ENCODE assay signal across 19 cellular contexts in genomic region chr4:42630908-42631307, GRCh38. TPM values are rescaled to one million over a fixed set of nuclear protein-coding genes. Genes with fewer than 3 reads are reported as not detected.
DNase-seq lines count a peak whose midpoint lies in the region; ATAC-seq, FAIRE-seq and TF ChIP-seq lines count a peak whose summit lies in the region.
"Had no signal": no experiment of that assay in that cellular context is flagged by ENCODE, and none has a peak within 500 bp of the region (broad histone marks: within the 10 kb centered on the region; RNA-seq: fewer than 3 reads in every experiment).

No MANE protein-coding gene starts in this region.

- no peaks in the 10 kb centered on the region for H3K9me3 ChIP-seq in CD4-positive, alpha-beta T cell (ENCODE audit: control insufficient read depth, low read length)
- H3K9me3 ChIP-seq: HAP-1 had no signal

- H3K27me3 Mint-ChIP-seq in CD4-positive, alpha-beta T cell, result no peaks in the 10 kb centered on the region
- H3K27me3 Mint-ChIP-seq in stimulated activated memory B cell treated with anti-CD40 and anti-IgM and Interleukin-4, amounts not matched to agents 10 μg/mL and 1 μg/mL and 100 μg/mL, for 72 hours, result no peaks in the 10 kb centered on the region
- H3K27me3 Mint-ChIP-seq in stimulated activated naive CD8-positive, alpha-beta T cell treated with anti-CD3 and anti-CD28 coated beads, Interleukin-15, amount 100 ng/mL, for 72 hours, result no peaks in the 10 kb centered on the region
- H3K27me3 Mint-ChIP-seq: B cell; CD4-positive, alpha-beta memory T cell had no signal

- peaks cover 82% of the 10 kb centered on the region for H3K4me1 Mint-ChIP-seq in CD4-positive, alpha-beta T cell (ENCODE audit: low read depth)
- H3K4me1 Mint-ChIP-seq in stimulated activated memory B cell treated with anti-CD40 and anti-IgM and Interleukin-4, amounts not matched to agents 10 μg/mL and 1 μg/mL and 100 μg/mL, for 72 hours, result peaks cover 62% of the 10 kb centered on the region
- peaks cover 83% of the 10 kb centered on the region for H3K4me1 Mint-ChIP-seq in stimulated activated naive CD8-positive, alpha-beta T cell treated with anti-CD3 and anti-CD28 coated beads, Interleukin-15, amount 100 ng/mL, for 72 hours

- peaks cover 14% of the 10 kb centered on the region for H3K36me3 Mint-ChIP-seq in CD4-positive, alpha-beta T cell (ENCODE audit: low read depth)
- no peaks in the 10 kb centered on the region for H3K36me3 Mint-ChIP-seq in stimulated activated memory B cell treated with anti-CD40 and anti-IgM and Interleukin-4, amounts not matched to agents 10 μg/mL and 1 μg/mL and 100 μg/mL, for 72 hours

- no peaks in the 10 kb centered on the region for H3K27me3 ChIP-seq in CD4-positive, alpha-beta T cell (ENCODE audit: control insufficient read depth, insufficient read depth, low read length)

- H3K4me3 Mint-ChIP-seq in CD4-positive, alpha-beta T cell, result no peak overlapping the region
- H3K4me3 Mint-ChIP-seq in stimulated activated memory B cell treated with anti-CD40 and anti-IgM and Interleukin-4, amounts not matched to agents 10 μg/mL and 1 μg/mL and 100 μg/mL, for 72 hours, result no peak overlapping the region
- no peak overlapping the region for H3K4me3 Mint-ChIP-seq in stimulated activated naive CD8-positive, alpha-beta T cell treated with anti-CD3 and anti-CD28 coated beads, Interleukin-15, amount 100 ng/mL, for 72 hours
- H3K4me3 Mint-ChIP-seq: B cell had no signal

- ATAC-seq in CD4-positive, alpha-beta T cell (ENCODE audit: poor library complexity), result no peak
- ATAC-seq in left colon (peak; percentile 38), HG02798 (IDR thresholded peaks at IDR 0.05; ENCODE audit: poor library complexity, unreplicated experiment) (no peak)
- ATAC-seq in stimulated activated memory B cell treated with anti-CD40 and anti-IgM and Interleukin-4, amounts not matched to agents 10 μg/mL and 1 μg/mL and 100 μg/mL, for 72 hours, result no peak
- no peak for ATAC-seq in stimulated activated naive CD8-positive, alpha-beta T cell treated with anti-CD3 and anti-CD28 coated beads, Interleukin-15, amount 100 ng/mL, for 72 hours

- POLR2A ChIA-PET in CD4-positive, alpha-beta T cell (lab: Charles Lee), result no interaction called here

- H3K27ac ChIP-seq in CD4-positive, alpha-beta T cell (ENCODE audit: low read depth, low read length), result no peak overlapping the region
- H3K27ac ChIP-seq: HL-60 had no signal

- DNase-seq in CD4-positive, alpha-beta T cell, result no peak
- DNase-seq in GM18507 (ENCODE audit: extremely low spot score, insufficient read length, low read depth) (no peak), left colon (no peak)
- no peak for DNase-seq in stimulated activated CD4-positive, alpha-beta T cell treated with anti-CD3 and anti-CD28 coated beads, Interleukin-4, amount 100 ng/mL, for 4 hours
- DNase-seq in stimulated activated naive CD8-positive, alpha-beta T cell treated with anti-CD3 and anti-CD28 coated beads, Interleukin-15, amount 100 ng/mL, for 72 hours, result no peak
- DNase-seq: C1 segment of cervical spinal cord; CD4-positive, alpha-beta memory T cell; COR-L47; DMS153; DMS79 treated with DMSO at 0.1 percent for 48 hours; EL had no signal

- TF ChIP-seq CTCF in CD4-positive, alpha-beta T cell (IDR thresholded peaks at IDR 0.05), result no peak

- intact Hi-C loops in CD4-positive, alpha-beta T cell (cut with DNase I, micrococcal nuclease), result no loop called here
- intact Hi-C loops in left colon (cut with DNase I, micrococcal nuclease), result no loop called here

- CTCF ChIA-PET in CD4-positive, alpha-beta T cell (lab: Charles Lee), result no interaction called here

- peak; percentile 65 for FAIRE-seq in GM18507 (lab: Jason Lieb, UNC)
- FAIRE-seq: A204.1, G401.6, H1 had no signal

- no peaks in the 10 kb centered on the region for H3K9me3 Mint-ChIP-seq in CD4-positive, alpha-beta T cell
- H3K9me3 Mint-ChIP-seq in stimulated activated memory B cell treated with anti-CD40 and anti-IgM and Interleukin-4, amounts not matched to agents 10 μg/mL and 1 μg/mL and 100 μg/mL, for 72 hours, result no peaks in the 10 kb centered on the region
- H3K9me3 Mint-ChIP-seq in stimulated activated naive CD8-positive, alpha-beta T cell treated with anti-CD3 and anti-CD28 coated beads, Interleukin-15, amount 100 ng/mL, for 72 hours, result peaks cover 0 to 7% of the 10 kb centered on the region in 2 donors

- peak overlapping the region; percentile 48 for H3K27ac Mint-ChIP-seq in CD4-positive, alpha-beta T cell
- peak overlapping the region; percentile 53 for H3K27ac Mint-ChIP-seq in stimulated activated memory B cell treated with anti-CD40 and anti-IgM and Interleukin-4, amounts not matched to agents 10 μg/mL and 1 μg/mL and 100 μg/mL, for 72 hours
- H3K27ac Mint-ChIP-seq in stimulated activated naive CD8-positive, alpha-beta T cell treated with anti-CD3 and anti-CD28 coated beads, Interleukin-15, amount 100 ng/mL, for 72 hours, result no peak overlapping the region

RNA-seq across cellular contexts. Expression of gene ATP8A1, which starts 26.0 kb away (rescaled TPM):
- 10 to 100 TPM; 44.9 to 45.5 TPM for total RNA-seq in CD4-positive, alpha-beta T cell
- 10 to 100 TPM; 64.7 to 70.5 TPM for total RNA-seq in left colon

Comparison
In these comparisons a context has a peak if more than half of its experiments do, and no peak if none do; other contexts are left out.
1. H3K27ac Mint-ChIP-seq: peak in CD4-positive, alpha-beta T cell (single experiment) and stimulated activated memory B cell treated with anti-CD40 and anti-IgM and Interleukin-4, amounts not matched to agents 10 μg/mL and 1 μg/mL and 100 μg/mL, for 72 hours (single experiment); none in stimulated activated naive CD8-positive, alpha-beta T cell treated with anti-CD3 and anti-CD28 coated beads, Interleukin-15, amount 100 ng/mL, for 72 hours (0 of 2).